Comparison of ENCODE assay signal across 26 cellular contexts in the genomic region with DNA sequence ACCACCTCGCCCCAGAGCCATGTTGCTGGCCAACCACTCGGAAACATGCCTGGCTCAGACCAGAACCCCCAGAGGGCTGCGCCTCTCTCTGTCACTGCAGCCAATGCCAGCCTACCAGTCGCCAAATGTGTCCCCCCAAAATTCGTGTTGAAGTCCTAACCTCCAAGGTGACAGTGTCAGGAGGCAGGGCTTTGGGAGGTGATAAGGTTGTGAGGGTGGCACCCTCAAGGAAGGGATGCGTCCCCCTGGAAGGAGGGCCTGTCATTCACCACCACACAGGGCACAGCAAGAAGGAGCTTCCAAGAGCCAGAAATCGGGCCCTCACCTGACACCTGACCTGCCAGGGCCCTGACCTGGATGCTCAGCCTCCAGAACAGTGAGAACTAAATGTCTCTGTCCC.
"Had no signal": no experiment of that assay in that cellular context is flagged by ENCODE, and none has a peak within 500 bp of the region (broad histone marks: within the 10 kb centered on the region; RNA-seq: fewer than 3 reads in every experiment).

No MANE protein-coding gene starts in this region.

- ATAC-seq: effector memory CD8-positive, alpha-beta T cell; foreskin keratinocyte; gastrocnemius medialis; gastroesophageal sphincter; heart left ventricle; heart right ventricle had no signal

- H3K9me3 ChIP-seq: colonic mucosa, esophagus muscularis mucosa, esophagus squamous epithelium, gastrocnemius medialis, gastroesophageal sphincter, heart left ventricle, heart right ventricle had no signal

- FAIRE-seq: colon, endometrium, endothelial cell of umbilical vein, frontal cortex had no signal

- H3K4me3 ChIP-seq: colonic mucosa, coronary artery, dorsolateral prefrontal cortex, esophagus muscularis mucosa, esophagus squamous epithelium, gastrocnemius medialis, gastroesophageal sphincter, heart left ventricle, heart right ventricle had no signal

- H3K36me3 ChIP-seq: colonic mucosa, esophagus muscularis mucosa, esophagus squamous epithelium, gastrocnemius medialis, gastroesophageal sphincter, heart left ventricle, heart right ventricle had no signal

- H3K4me1 ChIP-seq: colonic mucosa, esophagus muscularis mucosa, esophagus squamous epithelium, foreskin keratinocyte, gastrocnemius medialis, gastroesophageal sphincter, heart left ventricle, heart right ventricle had no signal

- H3K27ac ChIP-seq: colonic mucosa, coronary artery, dorsolateral prefrontal cortex, epithelial cell of prostate, esophagus muscularis mucosa, esophagus squamous epithelium, foreskin keratinocyte, gastrocnemius medialis, gastroesophageal sphincter, heart left ventricle, heart right ventricle had no signal

- DNase-seq: colonic mucosa; cortex of kidney; dermis blood vessel endothelial cell; dorsolateral prefrontal cortex; effector CD4-positive, alpha-beta T cell; effector CD8-positive, alpha-beta T cell; effector memory CD4-positive, alpha-beta T cell; effector memory CD8-positive, alpha-beta T cell; endodermal cell; erythroblast; esophagus squamous epithelium; foreskin fibroblast; foreskin keratinocyte; foreskin melanocyte; gastrocnemius medialis; glutamatergic neuron; heart left ventricle; heart right ventricle had no signal

- H3K27me3 ChIP-seq: colonic mucosa, esophagus squamous epithelium, foreskin keratinocyte, gastrocnemius medialis had no signal
